ENCODE assay signal across 8 cellular contexts in genomic region chr18:58043452-58044369, GRCh38. TPM values are rescaled to one million over a fixed set of nuclear protein-coding genes. Genes with fewer than 3 reads are reported as not detected.
DNase-seq lines count a peak whose midpoint lies in the region; ATAC-seq and TF ChIP-seq lines count a peak whose summit lies in the region.

NEDD4L (plus strand) TSS chr18:58044226; CDS start chr18:58044661, 435 bp downstream.

- TF ChIP-seq EP300 in tibial nerve (IDR thresholded peaks at IDR 0.05), result peak in 1 of 2 donors; percentile 12

- peaks cover 31% of the 10 kb centered on the region for H3K4me1 ChIP-seq in adipocyte (ENCODE audit: control insufficient read depth, insufficient read depth, low read length)
- peaks cover 0 to 44% (median 0%) of the 10 kb centered on the region in 4 donors for H3K4me1 ChIP-seq in tibial nerve

- peak within 1 kb of the TSS; percentile 54 to 89 (median 86) for H3K27ac ChIP-seq in tibial nerve

- H3K9ac ChIP-seq in adipocyte (ENCODE audit: low read length), result peak within 1 kb of the TSS; percentile 81

- DNase-seq in NCI-H1048 (lab: John Stamatoyannopoulos, UW) (peak; percentile 75), SW 1271 (lab: John Stamatoyannopoulos, UW) (peak; percentile 14 to 57), adipocyte (ENCODE audit: low read depth) (peak; percentile 95), cardiac septum (ENCODE audit: low spot score) (peak; percentile 85), pons (ENCODE audit: low spot score) (peak; percentile 81), tibial nerve (ENCODE audit: low spot score in 2 of 2) (peak; percentile 66 to 71)

- intact Hi-C loops in cardiac septum (cut with DNase I), result loop anchor here (2.0 to 5.0 kb wide), 4 partner anchors 73 to 449 kb away; partner anchors contain the start of gene NARS1

- H3K9me3 ChIP-seq in adipocyte (ENCODE audit: control insufficient read depth, low read length), result no peaks in the 10 kb centered on the region
- H3K9me3 ChIP-seq in tibial nerve, result no peaks in the 10 kb centered on the region

- 0% methylated on average over 33 to 56 of the region's 93 CpGs for WGBS in tibial nerve, 2 donors

- TF ChIP-seq CTCF in GM12872 (IDR thresholded peaks at IDR 0.05; ENCODE audit: insufficient read depth, low read depth, low read length), result peak; percentile 83
- TF ChIP-seq CTCF in tibial nerve (IDR thresholded peaks at IDR 0.05), result peak; percentile 84 to 92 (median 89)

- peak; percentile 71 for ATAC-seq in HG02623 (IDR thresholded peaks at IDR 0.05; ENCODE audit: unreplicated experiment)

- H3K27me3 ChIP-seq in adipocyte (replicated peaks; ENCODE audit: control insufficient read depth, insufficient read depth, low read length), result no peaks in the 10 kb centered on the region
- H3K27me3 ChIP-seq in tibial nerve, result no peaks in the 10 kb centered on the region

- H3K36me3 ChIP-seq in adipocyte (ENCODE audit: control insufficient read depth, insufficient read depth, low read length, severe bottlenecking) (no peaks in the 10 kb centered on the region), tibial nerve (no peaks in the 10 kb centered on the region)

- peak in 1 of 2 donors; percentile 27 for TF ChIP-seq POLR2A in tibial nerve (IDR thresholded peaks at IDR 0.05)

- H3K4me3 ChIP-seq in adipocyte (ENCODE audit: low read length), result peak within 1 kb of the TSS; percentile 83
- peak within 1 kb of the TSS; percentile 57 to 94 (median 77) for H3K4me3 ChIP-seq in tibial nerve

RNA-seq across cellular contexts. Expression of gene NEDD4L, which starts in this region (rescaled TPM):
- total RNA-seq in cardiac septum (49.3 TPM), tibial nerve (10 to 100 TPM; 15.3 to 59.9 (median 26.8) TPM)

Comparison
In these comparisons a context has a peak if more than half of its experiments do, and no peak if none do; other contexts are left out.
1. Peak in every context shown above with its lines: DNase-seq, ATAC-seq, H3K4me3 ChIP-seq and H3K27ac ChIP-seq.
2. DNase-seq: peak in every context shown above with its lines; median percentile 95 in adipocyte; 85 in cardiac septum; 81 in pons; 75 in NCI-H1048; 68 in tibial nerve; 36 in SW 1271.